Comparison of ENCODE assay signal across 9 cellular contexts in genomic region chr1:198258491-198258890, GRCh38.
DNase-seq lines count a peak whose midpoint lies in the region; ATAC-seq and TF ChIP-seq lines count a peak whose summit lies in the region.
"Had no signal": no experiment of that assay in that cellular context is flagged by ENCODE, and none has a peak within 500 bp of the region (broad histone marks: within the 10 kb centered on the region; RNA-seq: fewer than 3 reads in every experiment).

No MANE protein-coding gene starts in this region.

- H3K27ac Mint-ChIP-seq in naive thymus-derived CD8-positive, alpha-beta T cell = no peak overlapping the region
- H3K27ac Mint-ChIP-seq: memory B cell had no signal

- no peak for TF ChIP-seq CTCF in GM13977 (IDR thresholded peaks at IDR 0.05; ENCODE audit: extremely low read depth, insufficient read depth, missing control alignments)

- H3K36me3 Mint-ChIP-seq in naive thymus-derived CD8-positive, alpha-beta T cell = peaks cover 0 to 28% (median 4%) of the 10 kb centered on the region in 3 donors

- H3K27me3 Mint-ChIP-seq in naive thymus-derived CD8-positive, alpha-beta T cell = no peaks in the 10 kb centered on the region
- H3K27me3 Mint-ChIP-seq: memory B cell had no signal

- no peak overlapping the region for H3K4me3 Mint-ChIP-seq in naive thymus-derived CD8-positive, alpha-beta T cell
- H3K4me3 Mint-ChIP-seq: memory B cell had no signal

- in situ Hi-C loops in GM13977 (cut with MboI; ENCODE audit: low pct_unique_long_range_greater_than_20kb, low sequenced_read_pairs, unreplicated experiment) = no loop called here

- POLR2A ChIA-PET in naive thymus-derived CD8-positive, alpha-beta T cell (lab: Charles Lee) = no interaction called here

- no peaks in the 10 kb centered on the region for H3K9me3 Mint-ChIP-seq in naive thymus-derived CD8-positive, alpha-beta T cell
- H3K9me3 Mint-ChIP-seq: memory B cell had no signal

- peak; percentile 53 for ATAC-seq in GM21723 (IDR thresholded peaks at IDR 0.05; ENCODE audit: unreplicated experiment)
- no peak for ATAC-seq in naive thymus-derived CD8-positive, alpha-beta T cell

- peaks cover 9 to 60% (median 46%) of the 10 kb centered on the region in 4 donors for H3K4me1 Mint-ChIP-seq in naive thymus-derived CD8-positive, alpha-beta T cell

- DNase-seq in GM13977 (ENCODE audit: low spot score) = peak; percentile 6
- DNase-seq in M059J (ENCODE audit: low read depth) = peak; percentile 90
- DNase-seq in glomerular visceral epithelial cell (ENCODE audit: extremely low spot score) = peak; percentile 54
- DNase-seq in DMS79 (lab: John Stamatoyannopoulos, UW) = no peak
- no peak for DNase-seq in central memory CD4-positive, alpha-beta T cell
- no peak for DNase-seq in naive thymus-derived CD8-positive, alpha-beta T cell
- DNase-seq in activated CD4-positive, alpha-beta T cell treated with anti-CD3 and anti-CD28 coated beads, Interleukin-2, amount 50 U/mL, for 1 hour = no peak

Comparison
In these comparisons a context has a peak if more than half of its experiments do, and no peak if none do; other contexts are left out.
1. DNase-seq: peak in GM13977 (single experiment), M059J (single experiment) and glomerular visceral epithelial cell (single experiment); none in DMS79 (single experiment), central memory CD4-positive, alpha-beta T cell (single experiment), naive thymus-derived CD8-positive, alpha-beta T cell (0 of 10) and activated CD4-positive, alpha-beta T cell treated with anti-CD3 and anti-CD28 coated beads, Interleukin-2, amount 50 U/mL, for 1 hour (single experiment).